In the genomic region with DNA sequence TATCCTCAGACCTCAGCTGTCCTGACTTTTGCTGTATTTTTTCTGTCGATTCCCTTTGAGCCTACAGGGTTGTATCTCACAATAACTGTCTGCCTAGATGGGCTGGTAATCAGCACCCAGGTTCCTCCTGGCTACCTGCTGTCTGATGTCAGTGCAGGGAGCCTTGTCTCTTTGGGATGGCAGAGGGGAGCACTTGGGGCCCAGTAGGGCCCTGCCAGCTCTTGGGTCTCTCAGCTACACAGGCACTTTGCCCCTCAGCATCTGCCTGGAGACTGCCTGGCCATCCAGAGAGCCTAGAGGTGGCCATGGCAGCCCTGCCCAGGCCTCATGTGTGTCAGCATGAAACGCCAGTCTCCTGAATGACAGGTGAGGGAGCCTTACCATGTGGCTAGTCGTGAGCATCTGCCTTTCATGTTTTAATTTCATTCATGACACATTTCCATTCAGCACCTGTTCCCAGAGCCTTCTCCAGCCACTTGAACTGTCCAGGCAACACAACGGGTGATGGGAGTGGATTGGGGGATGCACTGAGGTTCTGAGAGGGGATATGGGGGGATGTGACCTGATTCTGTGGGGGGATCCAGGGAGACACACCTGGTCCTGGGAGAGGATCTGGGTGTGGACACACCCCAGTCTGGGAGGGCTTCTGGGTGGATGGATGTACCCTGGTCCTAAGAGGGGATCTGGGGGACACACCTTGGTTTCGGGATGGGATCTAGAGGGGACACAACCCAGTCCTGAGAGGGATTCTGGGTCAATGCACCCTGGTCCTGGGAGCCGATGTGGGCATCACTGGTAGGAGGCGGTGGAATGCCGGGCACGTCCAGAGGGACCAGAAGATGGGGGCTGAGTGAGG, we compare ENCODE assay signal across 32 cellular contexts. TPM values are rescaled to one million over a fixed set of nuclear protein-coding genes. Genes with fewer than 3 reads are reported as not detected.
A peak's percentile ranks its signal among the peaks of the same experiment; 100 is the strongest.
DNase-seq lines count a peak whose midpoint lies in the region; ATAC-seq, FAIRE-seq and TF ChIP-seq lines count a peak whose summit lies in the region.
"Had no signal": no experiment of that assay in that cellular context is flagged by ENCODE, and none has a peak within 500 bp of the region (broad histone marks: within the 10 kb centered on the region; RNA-seq: fewer than 3 reads in every experiment).

No MANE protein-coding gene starts in this region.

- no peaks in the 10 kb centered on the region for H3K9me3 Mint-ChIP-seq in type B pancreatic cell
- H3K9me3 Mint-ChIP-seq: activated naive CD8-positive, alpha-beta T cell treated with anti-CD3 and anti-CD28 coated beads for 36 hours; activated T-helper 17 cell treated with anti-CD3 and anti-CD28 coated beads, Interleukin-2, amount 50 U/mL, for 72 hours; CD14-positive monocyte; naive thymus-derived CD8-positive, alpha-beta T cell; stimulated activated effector memory CD8-positive, alpha-beta T cell treated with anti-CD3 and anti-CD28 coated beads, Interleukin-12 subunit alpha, Interleukin-12 subunit beta, amount 100 ng/mL, for 72 hours had no signal

- no peaks in the 10 kb centered on the region for H3K79me2 ChIP-seq in HepG2 (ENCODE audit: insufficient read depth, low read length)
- H3K79me2 ChIP-seq: parathyroid adenoma had no signal

- H3K27ac ChIP-seq in lung (ENCODE audit: low read depth in 1 of 2, low read length in 1 of 2) (no peak overlapping the region), HepG2 (ENCODE audit: extremely low read length, insufficient read depth, low read length) (no peak overlapping the region)
- H3K27ac ChIP-seq: ascending aorta, gastroesophageal sphincter, parathyroid adenoma, PC-9, upper lobe of left lung, WERI-Rb-1 had no signal

- no peak for TF ChIP-seq RAD21 in HepG2 (CRISPR knock-in tag; IDR thresholded peaks at IDR 0.05)

- no peaks in the 10 kb centered on the region for H3K4me1 Mint-ChIP-seq in type B pancreatic cell (ENCODE audit: unreplicated experiment)
- H3K4me1 Mint-ChIP-seq: activated naive CD8-positive, alpha-beta T cell treated with anti-CD3 and anti-CD28 coated beads for 36 hours; activated T-helper 17 cell treated with anti-CD3 and anti-CD28 coated beads, Interleukin-2, amount 50 U/mL, for 72 hours; CD14-positive monocyte; naive thymus-derived CD8-positive, alpha-beta T cell; stimulated activated effector memory CD8-positive, alpha-beta T cell treated with anti-CD3 and anti-CD28 coated beads, Interleukin-12 subunit alpha, Interleukin-12 subunit beta, amount 100 ng/mL, for 72 hours had no signal

- H3K27ac Mint-ChIP-seq in type B pancreatic cell: no peak overlapping the region
- H3K27ac Mint-ChIP-seq: activated naive CD8-positive, alpha-beta T cell treated with anti-CD3 and anti-CD28 coated beads for 36 hours; activated T-helper 17 cell treated with anti-CD3 and anti-CD28 coated beads, Interleukin-2, amount 50 U/mL, for 72 hours; stimulated activated effector memory CD8-positive, alpha-beta T cell treated with anti-CD3 and anti-CD28 coated beads, Interleukin-12 subunit alpha, Interleukin-12 subunit beta, amount 100 ng/mL, for 72 hours had no signal

- H3K27me3 Mint-ChIP-seq in type B pancreatic cell: no peaks in the 10 kb centered on the region
- H3K27me3 Mint-ChIP-seq: activated naive CD8-positive, alpha-beta T cell treated with anti-CD3 and anti-CD28 coated beads for 36 hours had no signal

- H3K27me3 ChIP-seq in H7 (ENCODE audit: control insufficient read depth, insufficient read depth, low read length): no peaks in the 10 kb centered on the region
- H3K27me3 ChIP-seq in lung (ENCODE audit: control insufficient read depth, insufficient read depth): no peaks in the 10 kb centered on the region
- H3K27me3 ChIP-seq in HepG2 (ENCODE audit: control insufficient read depth in 1 of 2, insufficient read depth in 2 of 2, low read length in 2 of 2): peaks cover 1 to 13% of the 10 kb centered on the region in 2 experiments; a peak in 3 of 5 replicates
- H3K27me3 ChIP-seq: ascending aorta, gastroesophageal sphincter, upper lobe of left lung had no signal

- in situ Hi-C loops in HepG2 (cut with HindIII; ENCODE audit: extremely low pct_ligation_motif_present, low pct_unique_long_range_greater_than_20kb): loop anchor here (25.0 kb wide), 1 partner anchor 434 kb away; a partner anchor contains a TSS

- intact Hi-C loops in HepG2 (cut with micrococcal nuclease; ENCODE audit: unreplicated experiment): no loop called here

- POLR2A ChIA-PET in HepG2 (lab: Yijun Ruan, JAX): no interaction called here

- H3K36me3 Mint-ChIP-seq in type B pancreatic cell: no peaks in the 10 kb centered on the region
- H3K36me3 Mint-ChIP-seq: activated naive CD8-positive, alpha-beta T cell treated with anti-CD3 and anti-CD28 coated beads for 36 hours; CD14-positive monocyte; naive thymus-derived CD8-positive, alpha-beta T cell; stimulated activated effector memory CD8-positive, alpha-beta T cell treated with anti-CD3 and anti-CD28 coated beads, Interleukin-12 subunit alpha, Interleukin-12 subunit beta, amount 100 ng/mL, for 72 hours had no signal

- H3K4me3 Mint-ChIP-seq in type B pancreatic cell: no peak overlapping the region
- H3K4me3 Mint-ChIP-seq: activated naive CD8-positive, alpha-beta T cell treated with anti-CD3 and anti-CD28 coated beads for 36 hours; activated T-helper 17 cell treated with anti-CD3 and anti-CD28 coated beads, Interleukin-2, amount 50 U/mL, for 72 hours; CD14-positive monocyte; naive thymus-derived CD8-positive, alpha-beta T cell; stimulated activated effector memory CD8-positive, alpha-beta T cell treated with anti-CD3 and anti-CD28 coated beads, Interleukin-12 subunit alpha, Interleukin-12 subunit beta, amount 100 ng/mL, for 72 hours had no signal

- TF ChIP-seq EP300 in HepG2 (IDR thresholded peaks at IDR 0.05; ENCODE audit: low read depth in 2 of 2, low read length in 2 of 2) (no peak), HepG2 (CRISPR knock-in tag; IDR thresholded peaks at IDR 0.05; ENCODE audit: borderline replicate concordance) (no peak)

- TF ChIP-seq CTCF in lung (IDR thresholded peaks at IDR 0.05; ENCODE audit: control extremely low read depth, extremely low read depth) (no peak), type B pancreatic cell (conservative IDR thresholded peaks at IDR 0.05) (no peak), HepG2 (CRISPR knock-in tag; IDR thresholded peaks at IDR 0.05) (no peak)

- H3K36me3 ChIP-seq in H7 (replicated peaks; ENCODE audit: control insufficient read depth, insufficient read depth, low read length) (no peaks in the 10 kb centered on the region), lung (ENCODE audit: control insufficient read depth in 2 of 2, insufficient read depth in 2 of 2, low read length in 2 of 2) (no peaks in the 10 kb centered on the region), HepG2 (replicated peaks in 1 of 2; ENCODE audit: control insufficient read depth in 1 of 2, insufficient read depth in 2 of 2, low read length in 2 of 2) (no peaks in the 10 kb centered on the region)
- H3K36me3 ChIP-seq: ascending aorta, upper lobe of left lung, WERI-Rb-1 had no signal

- no peak for FAIRE-seq in RCC 7860 (lab: Jason Lieb, UNC)
- no peak for FAIRE-seq in HepG2 (lab: Jason Lieb, UNC)
- FAIRE-seq: islet of Langerhans had no signal

- H4K20me1 ChIP-seq in HepG2 (ENCODE audit: insufficient read depth, low read length): no peaks in the 10 kb centered on the region

- H3K4me2 ChIP-seq in HepG2 (ENCODE audit: low read depth, low read length): no peak overlapping the region
- H3K4me2 ChIP-seq: PC-9 had no signal

- no TSS peak for BruUV-seq in HepG2 (replicated peaks; lab: Mats Ljungman, UMichigan)

- H3K9ac ChIP-seq in HepG2 (ENCODE audit: insufficient read depth, low read depth, low read length): no peak overlapping the region
- H3K9ac ChIP-seq: parathyroid adenoma had no signal

- WGBS in lung, 2 donors: 91 to 95% methylated on average over 9 of the region's 9 CpGs
- 14% methylated on average over 5 of the region's 9 CpGs for WGBS in HepG2 (ENCODE audit: low lambda C conversion rate)

- H3K4me3 ChIP-seq in H7 (ENCODE audit: insufficient read depth, low read depth, low read length) (no peak overlapping the region), lung (no peak overlapping the region), HepG2 (replicated peaks in 1 of 3; ENCODE audit: insufficient read depth in 1 of 3, low read depth in 2 of 3, low read length in 3 of 3) (no peak overlapping the region)
- H3K4me3 ChIP-seq: ascending aorta, gastroesophageal sphincter, PC-9, upper lobe of left lung had no signal

- H3K9me3 ChIP-seq in lung (ENCODE audit: control insufficient read depth in 2 of 2, insufficient read depth in 1 of 2, low read length in 1 of 2) (no peaks in the 10 kb centered on the region), HepG2 (ENCODE audit: low read length) (no peaks in the 10 kb centered on the region)
- H3K9me3 ChIP-seq: ascending aorta, gastroesophageal sphincter, upper lobe of left lung had no signal

- no peak for TF ChIP-seq POLR2A in HepG2 (IDR thresholded peaks at IDR 0.05; ENCODE audit: insufficient read depth in 1 of 2, low read depth in 2 of 2, low read length in 2 of 2)

- ATAC-seq in lung (ENCODE audit: insufficient read depth, low FRiP score) (no peak), HepG2 (no peak)
- ATAC-seq: activated T-helper 17 cell treated with anti-CD3 and anti-CD28 coated beads, Interleukin-2, amount 50 U/mL, for 72 hours; gastroesophageal sphincter; naive thymus-derived CD8-positive, alpha-beta T cell; right cardiac atrium; stimulated activated effector memory CD8-positive, alpha-beta T cell treated with anti-CD3 and anti-CD28 coated beads, Interleukin-12 subunit alpha, Interleukin-12 subunit beta, amount 100 ng/mL, for 72 hours had no signal

- H3K4me1 ChIP-seq in lung (ENCODE audit: control insufficient read depth in 2 of 2, insufficient read depth in 2 of 2, low read length in 2 of 2) (no peaks in the 10 kb centered on the region), HepG2 (ENCODE audit: insufficient read depth, low read length) (no peaks in the 10 kb centered on the region)
- H3K4me1 ChIP-seq: ascending aorta, gastroesophageal sphincter, parathyroid adenoma, upper lobe of left lung had no signal

- CTCF ChIA-PET in HepG2 (lab: Yijun Ruan, JAX; ENCODE audit: low intra/inter-chr PET ratio, low total read pairs): no interaction called here

- H2AFZ ChIP-seq in HepG2 (ENCODE audit: low read length): no peak overlapping the region
- H2AFZ ChIP-seq: parathyroid adenoma, PC-9 had no signal

- peak; percentile 12 for DNase-seq in H7
- DNase-seq in activated CD8-positive, alpha-beta memory T cell treated with anti-CD3 and anti-CD28 coated beads, Interleukin-2, amount 50 U/mL, for 48 hours: peak; percentile 28
- peak; percentile 20 for DNase-seq in lung (ENCODE audit: low spot score)
- peak; percentile 66 for DNase-seq in type B pancreatic cell (ENCODE audit: extremely low spot score, unreplicated experiment)
- no peak for DNase-seq in RCC 7860 (ENCODE audit: low spot score)
- DNase-seq in NCI-H1694 treated with DMSO at 0.1 percent for 48 hours (lab: John Stamatoyannopoulos, UW): no peak
- no peak for DNase-seq in HepG2 (ENCODE audit: low spot score)
- DNase-seq: activated CD4-positive, alpha-beta T cell treated with anti-CD3 and anti-CD28 coated beads for 48 hours; activated naive CD8-positive, alpha-beta T cell treated with anti-CD3 and anti-CD28 coated beads for 36 hours; Calu3; caudate nucleus; dermis blood vessel endothelial cell; midbrain; naive thymus-derived CD8-positive, alpha-beta T cell; NCI-H1694; NCI-H2171 treated with DMSO at 0.1 percent for 48 hours; NCI-H510A treated with DMSO at 0.1 percent for 48 hours; PC-9; right cardiac atrium; SHP77; stimulated activated CD4-positive, alpha-beta T cell treated with anti-CD3 and anti-CD28 coated beads, Interleukin-4, amount 100 ng/mL, for 24 hours; substantia nigra; T1000; upper lobe of left lung; WERI-Rb-1 had no signal

RNA-seq across cellular contexts. Expression of a gene that starts 21.9 kb away (rescaled TPM):
- total RNA-seq in H7 (2014; rRNA removed; shearing (Covaris generic)): 5.6 and 8.1 TPM in 2 replicates
- total RNA-seq in lung: 1 to 10 TPM in 1 of 2 donors, under 1 TPM in 1; 0.34 to 1.8 TPM
- polyA plus RNA-seq in lung: under 1 TPM; 0.14 to 0.22 TPM
- 19.0 and 25.1 TPM in 2 replicates for total RNA-seq in type B pancreatic cell (ENCODE audit: low replicate concordance)
- total RNA-seq in HepG2 (2016; rRNA removed; fragmentation: Illumina TruSeq; extraction: Trizol): 0.80 and 1.5 TPM in 2 replicates
- 0.81 and 1.2 TPM in 2 replicates for total RNA-seq in HepG2 (2016; cell fraction: cytosol; rRNA removed; fragmentation: Illumina TruSeq; extraction: Trizol; ENCODE audit: low read depth)
- total RNA-seq in HepG2 (2016; cell fraction: insoluble cytoplasmic fraction; rRNA removed; fragmentation: Illumina TruSeq; extraction: Trizol): 0.76 and 0.89 TPM in 2 replicates
- 1.7 and 1.9 TPM in 2 replicates for total RNA-seq in HepG2 (2016; cell fraction: membrane; rRNA removed; fragmentation: Illumina TruSeq; extraction: Trizol)
- 0.63 and 1.2 TPM in 2 replicates for total RNA-seq in HepG2 (2016; cell fraction: nucleus; rRNA removed; fragmentation: Illumina TruSeq; extraction: Trizol)
- 1.0 and 1.2 TPM in 2 replicates for polyA plus RNA-seq in HepG2 (2011; rRNA removed)
- polyA plus RNA-seq in HepG2 (2011; cell fraction: cytosol; rRNA removed): 1.2 and 1.4 TPM in 2 replicates
- polyA plus RNA-seq in HepG2 (2011; cell fraction: nucleus; rRNA removed): 1.0 TPM in 2 replicates
- polyA plus RNA-seq in HepG2 (2012): 0.47 and 0.72 TPM in 2 replicates
- 1.3 TPM in 2 replicates for polyA plus RNA-seq in HepG2 (2016; cell fraction: cytosol; fragmentation: Illumina TruSeq; extraction: Trizol; ENCODE audit: low read depth)
- polyA plus RNA-seq in HepG2 (2016; cell fraction: insoluble cytoplasmic fraction; fragmentation: Illumina TruSeq; extraction: Trizol; ENCODE audit: low read depth): 0.51 and 0.62 TPM in 2 replicates
- polyA plus RNA-seq in HepG2 (2016; cell fraction: membrane; fragmentation: Illumina TruSeq; extraction: Trizol; ENCODE audit: low read depth): 1.5 and 1.6 TPM in 2 replicates
- 0.71 and 1.2 TPM in 2 replicates for polyA plus RNA-seq in HepG2 (2016; cell fraction: nucleus; fragmentation: Illumina TruSeq; extraction: Trizol; ENCODE audit: insufficient read depth, low read depth)
- polyA minus RNA-seq in HepG2 (2011; rRNA and poly(A)+ RNA removed; ENCODE audit: low replicate concordance): 1.9 TPM in 1 of 2 replicates, not detected in the other
- 0.30 and 0.35 TPM in 2 replicates for polyA minus RNA-seq in HepG2 (2011; cell fraction: cytosol; rRNA and poly(A)+ RNA removed)
- 0.64 and 1.6 TPM in 2 replicates for polyA minus RNA-seq in HepG2 (2011; cell fraction: nucleus; rRNA and poly(A)+ RNA removed)
- total RNA-seq: naive thymus-derived CD8-positive, alpha-beta T cell; PC-9 had no signal

Comparison
In these comparisons a context has a peak if more than half of its experiments do, and no peak if none do; other contexts are left out.
1. DNase-seq: peak in H7 (single experiment), activated CD8-positive, alpha-beta memory T cell treated with anti-CD3 and anti-CD28 coated beads, Interleukin-2, amount 50 U/mL, for 48 hours (single experiment), lung (single experiment) and type B pancreatic cell (single experiment); none in RCC 7860 (single experiment), NCI-H1694 treated with DMSO at 0.1 percent for 48 hours (single experiment) and HepG2 (single experiment).